ENCODE assay signal across 14 cellular contexts in genomic region chr3:58824777-58825176, GRCh38.
DNase-seq lines count a peak whose midpoint lies in the region; ATAC-seq, FAIRE-seq and TF ChIP-seq lines count a peak whose summit lies in the region.
"Had no signal": no experiment of that assay in that cellular context is flagged by ENCODE, and none has a peak within 500 bp of the region (broad histone marks: within the 10 kb centered on the region; RNA-seq: fewer than 3 reads in every experiment).

No MANE protein-coding gene starts in this region.

- no peak overlapping the region for H2BK120ac ChIP-seq in mesenchymal stem cell (ENCODE audit: low read depth, low read length)

- no peak for DNase-seq in HCT116 (ENCODE audit: low read depth, low spot score)
- no peak for DNase-seq in endothelial cell of umbilical vein (ENCODE audit: low read depth, low spot score)
- DNase-seq in mesenchymal stem cell, result no peak
- no peak for DNase-seq in WERI-Rb-1
- DNase-seq in ACHN, result no peak
- no peak for DNase-seq in NCI-H526 (lab: John Stamatoyannopoulos, UW)
- DNase-seq in activated gamma-delta T cell (lab: John Stamatoyannopoulos, UW), result no peak
- DNase-seq: CD8-positive, alpha-beta memory T cell; NCI-H1048 had no signal

- in situ Hi-C loops in ACHN (cut with HindIII; ENCODE audit: low pct_ligation_motif_present, low pct_unique_long_range_greater_than_20kb, low sequenced_read_pairs), result no loop called here

- TF ChIP-seq CTCF in 22Rv1 (IDR thresholded peaks at IDR 0.05) (no peak), HCT116 (IDR thresholded peaks at IDR 0.05 in 2 of 3, conservative IDR thresholded peaks at IDR 0.05 in 1 of 3; ENCODE audit: borderline replicate concordance in 1 of 3, insufficient read depth in 1 of 3, low read depth in 2 of 3, low read length in 2 of 3) (no peak), endothelial cell of umbilical vein (IDR thresholded peaks at IDR 0.05; ENCODE audit: extremely low read depth in 1 of 2, insufficient read depth in 1 of 2, low read depth in 1 of 2, low read length in 2 of 2) (no peak), WERI-Rb-1 (IDR thresholded peaks at IDR 0.05; ENCODE audit: low read depth, low read length) (no peak)

- no peak for ATAC-seq in HCT116
- ATAC-seq: Panc1 had no signal

- 83% methylated on average over 1 of the region's 1 CpG for WGBS in mesenchymal stem cell

- no peaks in the 10 kb centered on the region for H3K4me1 ChIP-seq in HCT116 (ENCODE audit: control insufficient read depth in 1 of 2, insufficient read depth in 2 of 2, low read length in 2 of 2)
- H3K4me1 ChIP-seq in endothelial cell of umbilical vein (ENCODE audit: control insufficient read depth, extremely low read depth, insufficient read depth, low read length), result no peaks in the 10 kb centered on the region
- H3K4me1 ChIP-seq in mesenchymal stem cell (ENCODE audit: control insufficient read depth, insufficient read depth, low read depth, low read length), result no peaks in the 10 kb centered on the region

- CTCF ChIA-PET in HCT116 (lab: Charles Lee) (interaction anchor here (0.7 to 2.3 kb wide), 8 partner anchors 12 to 1033 kb away, joined by 3 to 13 read pairs (median 3); no protein-coding TSS in a partner anchor), endothelial cell of umbilical vein (lab: Charles Lee) (interaction anchor here (0.7 to 3.7 kb wide), 35 partner anchors 9 to 1034 kb away, joined by 3 to 168 read pairs (median 4); partner anchors contain the start of gene CFAP20DC)

- no peak overlapping the region for H4K8ac ChIP-seq in mesenchymal stem cell (ENCODE audit: low read length)

- no peak for TF ChIP-seq POLR2A in HCT116 (IDR thresholded peaks at IDR 0.05; ENCODE audit: borderline replicate concordance, extremely low read depth, insufficient read depth, insufficient read length)
- no peak for TF ChIP-seq POLR2A in endothelial cell of umbilical vein (IDR thresholded peaks at IDR 0.05; ENCODE audit: low read depth, low read length)

- H3K14ac ChIP-seq in mesenchymal stem cell (ENCODE audit: low read length in 2 of 2), result no peak overlapping the region

- intact Hi-C loops in HCT116 (cut with micrococcal nuclease) (loop anchor here (1.0 kb wide), 1 partner anchor 229 kb away; no protein-coding TSS in a partner anchor), endothelial cell of umbilical vein (cut with micrococcal nuclease) (loop anchor here (1.0 to 10.0 kb wide), 7 partner anchors 171 to 1033 kb away; no protein-coding TSS in a partner anchor)

- no peaks in the 10 kb centered on the region for H3K9me3 ChIP-seq in HCT116 (ENCODE audit: control insufficient read depth in 1 of 2, insufficient read depth in 1 of 2, low read depth in 1 of 2, low read length in 2 of 2)
- H3K9me3 ChIP-seq in endothelial cell of umbilical vein (replicated peaks; ENCODE audit: control insufficient read depth, insufficient read depth, low read length), result no peaks in the 10 kb centered on the region
- H3K9me3 ChIP-seq in mesenchymal stem cell (ENCODE audit: control insufficient read depth, low read length), result no peaks in the 10 kb centered on the region
- H3K9me3 ChIP-seq in WERI-Rb-1 (ENCODE audit: severe bottlenecking), result no peaks in the 10 kb centered on the region
- H3K9me3 ChIP-seq: MG63 had no signal

- BruUV-seq in HCT116 (replicated peaks; lab: Mats Ljungman, UMichigan) (no TSS peak), endothelial cell of umbilical vein (replicated peaks; lab: Mats Ljungman, UMichigan) (no TSS peak)

- no peaks in the 10 kb centered on the region for H3K9me1 ChIP-seq in endothelial cell of umbilical vein (replicated peaks; ENCODE audit: control insufficient read depth, extremely low read depth, insufficient read depth, low read length)

- H3K4me2 ChIP-seq in HCT116 (ENCODE audit: low read length), result peak overlapping the region; percentile 17; the same call in 1 of the 2 replicates
- H3K4me2 ChIP-seq in endothelial cell of umbilical vein (ENCODE audit: insufficient read depth, low read length), result no peak overlapping the region
- H3K4me2 ChIP-seq in mesenchymal stem cell (ENCODE audit: low read length, poor library complexity, severe bottlenecking), result no peak overlapping the region

- no peak overlapping the region for H2AK5ac ChIP-seq in mesenchymal stem cell (ENCODE audit: low read length, severe bottlenecking)

- H3K9me2 ChIP-seq in HCT116 (ENCODE audit: insufficient read depth), result no peaks in the 10 kb centered on the region

- no peak overlapping the region for H3K18ac ChIP-seq in mesenchymal stem cell (ENCODE audit: low read depth in 1 of 2, low read length in 2 of 2)

- POLR2A ChIA-PET in HCT116 (lab: Charles Lee), result no interaction called here
- POLR2A ChIA-PET in endothelial cell of umbilical vein (lab: Charles Lee), result no interaction called here

- no peak overlapping the region for H4K91ac ChIP-seq in mesenchymal stem cell (ENCODE audit: low read length)

- no peak overlapping the region for H2BK15ac ChIP-seq in mesenchymal stem cell (ENCODE audit: low read depth, poor library complexity, severe bottlenecking)

- no peaks in the 10 kb centered on the region for H3K79me1 ChIP-seq in mesenchymal stem cell (replicated peaks; ENCODE audit: low read length, poor library complexity, severe bottlenecking)

- RAD21 ChIA-PET in HCT116 (lab: Charles Lee; ENCODE audit: low non-redundant PET in 1 of 2, low total read pairs in 2 of 2, uncharacterized antibody in 2 of 2, unreplicated experiment in 2 of 2), result no interaction called here

- H3K4ac ChIP-seq in mesenchymal stem cell (ENCODE audit: low read depth in 1 of 2, low read length in 2 of 2), result no peak overlapping the region

- FAIRE-seq in endothelial cell of umbilical vein (lab: Jason Lieb, UNC), result peak; percentile 26
- FAIRE-seq: A204.1 had no signal

- H3K27me3 ChIP-seq in HCT116 (ENCODE audit: insufficient read depth, low read length) (no peaks in the 10 kb centered on the region), endothelial cell of umbilical vein (ENCODE audit: control insufficient read depth in 2 of 2, insufficient read depth in 2 of 2, low read length in 2 of 2) (no peaks in the 10 kb centered on the region), mesenchymal stem cell (ENCODE audit: control insufficient read depth in 1 of 2, insufficient read depth in 1 of 2, low read length in 2 of 2) (no peaks in the 10 kb centered on the region), WERI-Rb-1 (ENCODE audit: insufficient read depth, low read depth, severe bottlenecking) (no peaks in the 10 kb centered on the region)
- H3K27me3 ChIP-seq: MG63 had no signal

- H4K20me1 ChIP-seq in HCT116 (ENCODE audit: insufficient read depth) (no peaks in the 10 kb centered on the region), endothelial cell of umbilical vein (replicated peaks; ENCODE audit: control insufficient read depth, extremely low read depth, insufficient read depth, low read length) (no peaks in the 10 kb centered on the region)

- no peaks in the 10 kb centered on the region for H3K79me2 ChIP-seq in HCT116 (ENCODE audit: insufficient read depth, low read length)
- no peaks in the 10 kb centered on the region for H3K79me2 ChIP-seq in endothelial cell of umbilical vein (ENCODE audit: control insufficient read depth, insufficient read depth, low read length)

- dilution Hi-C loops in endothelial cell of umbilical vein (cut with MboI; ENCODE audit: extremely low pct_ligation_motif_present, low sequenced_read_pairs), result no loop called here

- no peak overlapping the region for H2AFZ ChIP-seq in HCT116 (ENCODE audit: low read depth, low read length, poor library complexity, severe bottlenecking)
- peak overlapping the region; percentile 31 for H2AFZ ChIP-seq in endothelial cell of umbilical vein (ENCODE audit: low read depth, low read length)
- H2AFZ ChIP-seq in mesenchymal stem cell (ENCODE audit: low read depth, low read length), result no peak overlapping the region

- H3K27ac ChIP-seq in 22Rv1 (peak overlapping the region; percentile 20), HCT116 (ENCODE audit: low read depth, low read length) (no peak overlapping the region), endothelial cell of umbilical vein (ENCODE audit: insufficient read depth, low read depth, low read length) (no peak overlapping the region), mesenchymal stem cell (ENCODE audit: low read length, poor library complexity, severe bottlenecking) (no peak overlapping the region), WERI-Rb-1 (no peak overlapping the region)
- H3K27ac ChIP-seq: HL-60 had no signal

- H3K36me3 ChIP-seq in HCT116 (ENCODE audit: control insufficient read depth in 1 of 2, insufficient read depth in 2 of 2, low read length in 2 of 2) (no peaks in the 10 kb centered on the region), endothelial cell of umbilical vein (ENCODE audit: control insufficient read depth in 2 of 2, extremely low read depth in 1 of 2, insufficient read depth in 2 of 2, low read length in 2 of 2) (no peaks in the 10 kb centered on the region), mesenchymal stem cell (ENCODE audit: control insufficient read depth in 1 of 2, insufficient read depth in 2 of 2, low read depth in 1 of 2, low read length in 2 of 2) (no peaks in the 10 kb centered on the region), WERI-Rb-1 (no peaks in the 10 kb centered on the region)
- H3K36me3 ChIP-seq: MG63 had no signal

- no peak overlapping the region for H3K9ac ChIP-seq in HCT116 (ENCODE audit: low read length)
- no peak overlapping the region for H3K9ac ChIP-seq in endothelial cell of umbilical vein (replicated peaks; ENCODE audit: extremely low read depth, insufficient read depth, low read length)
- H3K9ac ChIP-seq in mesenchymal stem cell (ENCODE audit: low read length), result peak overlapping the region; percentile 65

- H3K4me3 ChIP-seq in HCT116 (replicated peaks in 1 of 2; ENCODE audit: low read depth in 1 of 2, low read length in 2 of 2), result no peak overlapping the region
- H3K4me3 ChIP-seq in endothelial cell of umbilical vein (replicated peaks in 1 of 3; ENCODE audit: insufficient read depth in 1 of 3, low read depth in 1 of 3, low read length in 3 of 3), result no peak overlapping the region
- peak overlapping the region in 1 of 2 experiments; percentile 4 for H3K4me3 ChIP-seq in mesenchymal stem cell (ENCODE audit: insufficient read depth in 1 of 2, low read depth in 1 of 2, low read length in 2 of 2)
- no peak overlapping the region for H3K4me3 ChIP-seq in WERI-Rb-1 (ENCODE audit: low read depth, low read length)
- H3K4me3 ChIP-seq: MG63 had no signal

- no peak overlapping the region for H2BK12ac ChIP-seq in mesenchymal stem cell (ENCODE audit: low read length in 2 of 2)

- no peak overlapping the region for H2BK5ac ChIP-seq in mesenchymal stem cell (ENCODE audit: low read depth, low read length, poor library complexity, severe bottlenecking)

- no peak overlapping the region for H3K23ac ChIP-seq in mesenchymal stem cell (ENCODE audit: low read length in 2 of 2)

- no peak for TF ChIP-seq RAD21 in HCT116 (IDR thresholded peaks at IDR 0.05; ENCODE audit: low read depth)

TF ChIP-seq in endothelial cell of umbilical vein, 7 proteins besides CTCF, POLR2A, EP300 and RAD21 (continues in another document):
- TF ChIP-seq FOS (IDR thresholded peaks at IDR 0.05; ENCODE audit: borderline replicate concordance, insufficient read depth, low read length), result no peak
- TF ChIP-seq POLR2AphosphoS5 (IDR thresholded peaks at IDR 0.05; ENCODE audit: insufficient read depth, low read depth, low read length), result no peak
- no peak for TF ChIP-seq JUN (IDR thresholded peaks at IDR 0.05; ENCODE audit: borderline replicate concordance, insufficient read depth, insufficient read length, low read depth)
- no peak for TF ChIP-seq GATA2 (IDR thresholded peaks at IDR 0.05; ENCODE audit: insufficient read depth, insufficient read length, low read depth, low read length)
